ENCODE assay signal across 31 cellular contexts in genomic region chr9:135196474-135196873, GRCh38.
"Had no signal": no experiment of that assay in that cellular context is flagged by ENCODE, and none has a peak within 500 bp of the region (broad histone marks: within the 10 kb centered on the region; RNA-seq: fewer than 3 reads in every experiment).

No MANE protein-coding gene starts in this region.

- ATAC-seq: naive thymus-derived CD4-positive, alpha-beta T cell; psoas muscle; right cardiac atrium; sciatic nerve; stimulated activated effector memory CD8-positive, alpha-beta T cell treated with anti-CD3 and anti-CD28 coated beads, Interleukin-12 subunit alpha, Interleukin-12 subunit beta, amount 100 ng/mL, for 72 hours; stimulated activated naive CD8-positive, alpha-beta T cell treated with anti-CD3 and anti-CD28 coated beads, Interleukin-15, amount 100 ng/mL, for 72 hours; stimulated activated naive CD8-positive, alpha-beta T cell treated with anti-CD3 and anti-CD28 coated beads, Interleukin-15, Interleukin-2, amounts not matched to agents 100 U/mL and 50 U/mL, for 24 hours; upper lobe of right lung had no signal

- H3K4me1 ChIP-seq: parathyroid adenoma, psoas muscle, spleen, suprapubic skin, testis, tibial artery, transverse colon, upper lobe of right lung, uterus had no signal

- H3K27ac ChIP-seq: neural progenitor cell, ovary, parathyroid adenoma, psoas muscle, skin epidermis, spleen, suprapubic skin, testis, tibial artery, transverse colon, upper lobe of right lung, uterus had no signal

- H3K27ac Mint-ChIP-seq: nephron; neural progenitor cell; progenitor cell of endocrine pancreas; stimulated activated effector memory CD8-positive, alpha-beta T cell treated with anti-CD3 and anti-CD28 coated beads, Interleukin-12 subunit alpha, Interleukin-12 subunit beta, amount 100 ng/mL, for 72 hours; stimulated activated naive CD8-positive, alpha-beta T cell treated with anti-CD3 and anti-CD28 coated beads, Interleukin-15, amount 100 ng/mL, for 72 hours; type B pancreatic cell had no signal

- H3K4me3 ChIP-seq: neural progenitor cell, ovary, psoas muscle, skin epidermis, smooth muscle cell, spleen, suprapubic skin, testis, tibial artery, transverse colon, upper lobe of right lung, uterus had no signal

- H3K36me3 Mint-ChIP-seq: naive thymus-derived CD4-positive, alpha-beta T cell; natural killer cell; neural progenitor cell; stimulated activated effector memory CD8-positive, alpha-beta T cell treated with anti-CD3 and anti-CD28 coated beads, Interleukin-12 subunit alpha, Interleukin-12 subunit beta, amount 100 ng/mL, for 72 hours; type B pancreatic cell had no signal

- H3K4me3 Mint-ChIP-seq: naive thymus-derived CD4-positive, alpha-beta T cell; natural killer cell; nephron; neural progenitor cell; stimulated activated effector memory CD8-positive, alpha-beta T cell treated with anti-CD3 and anti-CD28 coated beads, Interleukin-12 subunit alpha, Interleukin-12 subunit beta, amount 100 ng/mL, for 72 hours; stimulated activated naive CD8-positive, alpha-beta T cell treated with anti-CD3 and anti-CD28 coated beads, Interleukin-15, amount 100 ng/mL, for 72 hours; type B pancreatic cell had no signal

- H3K4me1 Mint-ChIP-seq: natural killer cell; stimulated activated effector memory CD8-positive, alpha-beta T cell treated with anti-CD3 and anti-CD28 coated beads, Interleukin-12 subunit alpha, Interleukin-12 subunit beta, amount 100 ng/mL, for 72 hours; stimulated activated naive CD8-positive, alpha-beta T cell treated with anti-CD3 and anti-CD28 coated beads, Interleukin-15, amount 100 ng/mL, for 72 hours had no signal

- H3K27me3 ChIP-seq: ovary, testis, uterus had no signal

- H3K9me3 Mint-ChIP-seq: natural killer cell; stimulated activated effector memory CD8-positive, alpha-beta T cell treated with anti-CD3 and anti-CD28 coated beads, Interleukin-12 subunit alpha, Interleukin-12 subunit beta, amount 100 ng/mL, for 72 hours; type B pancreatic cell had no signal

- H3K36me3 ChIP-seq: neural progenitor cell, ovary, spleen, suprapubic skin, tibial artery, transverse colon, upper lobe of right lung, uterus had no signal

- H3K9me3 ChIP-seq: ovary, psoas muscle, suprapubic skin, testis, tibial artery, transverse colon, upper lobe of right lung, uterus had no signal

- DNase-seq: natural killer cell; occipital lobe; ovary; posterior cingulate gyrus; psoas muscle; spleen; stimulated activated CD4-positive, alpha-beta T cell treated with anti-CD3 and anti-CD28 coated beads, Interleukin-15, amount 100 ng/mL, for 24 hours; stimulated activated CD4-positive, alpha-beta T cell treated with anti-CD3 and anti-CD28 coated beads, Interleukin-2, amount 100 ng/mL, for 24 hours; stimulated activated CD4-positive, alpha-beta T cell treated with anti-CD3 and anti-CD28 coated beads, Interleukin-2, amount 100 ng/mL, for 48 hours; stimulated activated CD4-positive, alpha-beta T cell treated with anti-CD3 and anti-CD28 coated beads, Interleukin-4, amount 100 ng/mL, for 24 hours; stimulated activated naive CD4-positive, alpha-beta T cell; stimulated activated naive CD8-positive, alpha-beta T cell treated with anti-CD3 and anti-CD28 coated beads, Interleukin-15, Interleukin-2, amounts not matched to agents 100 U/mL and 50 U/mL, for 24 hours; substantia nigra; testis; tibial artery; transverse colon; upper lobe of right lung; uterus had no signal
